32 cellular contexts compared by ENCODE assay signal in the genomic region with DNA sequence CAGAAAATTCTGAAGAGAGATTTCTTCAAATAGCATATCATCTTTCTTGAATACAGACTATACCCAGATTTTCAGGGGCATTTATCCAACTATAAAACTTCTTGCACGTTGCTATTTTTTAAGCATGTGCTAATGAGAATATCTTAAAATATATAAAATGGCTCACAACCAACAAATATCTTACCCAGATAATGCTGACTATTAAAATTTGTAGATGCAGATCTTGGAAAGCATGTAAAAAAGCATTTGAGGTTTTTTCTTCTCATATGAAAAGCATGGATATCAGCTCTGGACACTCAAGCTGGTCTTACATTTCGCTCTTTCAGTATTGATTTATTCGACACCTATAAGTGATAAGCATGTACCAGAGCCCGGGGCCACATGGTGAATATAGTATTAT.
"Had no signal": no experiment of that assay in that cellular context is flagged by ENCODE, and none has a peak within 500 bp of the region (broad histone marks: within the 10 kb centered on the region; RNA-seq: fewer than 3 reads in every experiment).

No MANE protein-coding gene starts in this region.

- H3K4me3 Mint-ChIP-seq: naive thymus-derived CD8-positive, alpha-beta T cell; natural killer cell treated with Interleukin-12 subunit alpha and Interleukin-12 subunit beta and Interleukin-15 and Interleukin-18, amount 100 ng/mL, for 72 hours; nephron progenitor cell; neural crest cell; stimulated activated memory B cell treated with anti-CD40 and anti-IgM and Interleukin-4, amounts not matched to agents 10 μg/mL and 1 μg/mL and 100 μg/mL, for 72 hours; stimulated activated naive CD8-positive, alpha-beta T cell treated with anti-CD3 and anti-CD28 coated beads, Interleukin-15, amount 100 ng/mL, for 72 hours; type B pancreatic cell had no signal

- H3K27ac ChIP-seq: neutrophil, parathyroid adenoma, psoas muscle, skin epidermis, spleen, suprapubic skin, testis, tibial artery, transverse colon, upper lobe of right lung, uterus had no signal

- H3K4me2 ChIP-seq: smooth muscle cell had no signal

- H3K4me1 ChIP-seq: parathyroid adenoma, psoas muscle, spleen, suprapubic skin, testis, tibial artery, transverse colon, upper lobe of right lung, uterus had no signal

- H3K27me3 ChIP-seq: neutrophil, spleen, suprapubic skin, testis, tibial artery, transverse colon, upper lobe of right lung, uterus had no signal

- H2AFZ ChIP-seq: parathyroid adenoma had no signal

- H3K79me2 ChIP-seq: parathyroid adenoma had no signal

- DNase-seq: naive thymus-derived CD8-positive, alpha-beta T cell; nephron progenitor cell; nucleus accumbens; posterior cingulate gyrus; psoas muscle; right cardiac atrium; spleen; stimulated activated CD4-positive, alpha-beta T cell treated with anti-CD3 and anti-CD28 coated beads, Interleukin-12 subunit alpha, Interleukin-12 subunit beta, amount 100 ng/mL, for 4 hours; stimulated activated CD4-positive, alpha-beta T cell treated with anti-CD3 and anti-CD28 coated beads, Interleukin-1b, Interleukin-23, amount 100 ng/mL, for 48 hours; stimulated activated CD4-positive, alpha-beta T cell treated with anti-CD3 and anti-CD28 coated beads, Interleukin-4, amount 100 ng/mL, for 1 hour; stimulated activated CD4-positive, alpha-beta T cell treated with anti-CD3 and anti-CD28 coated beads, Interleukin-4, amount 100 ng/mL, for 4 hours; stimulated activated CD8-positive, alpha-beta memory T cell treated with anti-CD3 and anti-CD28 coated beads, Interleukin-4, amount 100 ng/mL, for 48 hours; stimulated activated naive CD4-positive, alpha-beta T cell; stimulated activated naive CD8-positive, alpha-beta T cell treated with anti-CD3 and anti-CD28 coated beads, Interleukin-15, amount 100 ng/mL, for 72 hours; stimulated activated naive CD8-positive, alpha-beta T cell treated with anti-CD3 and anti-CD28 coated beads, Interleukin-15, Interleukin-2, amounts not matched to agents 100 U/mL and 50 U/mL, for 24 hours; substantia nigra; testis; tibial artery; transverse colon; upper lobe of right lung; uterus had no signal

- H3K36me3 Mint-ChIP-seq: naive thymus-derived CD8-positive, alpha-beta T cell; stimulated activated memory B cell treated with anti-CD40 and anti-IgM and Interleukin-4, amounts not matched to agents 10 μg/mL and 1 μg/mL and 100 μg/mL, for 72 hours; type B pancreatic cell had no signal

- H3K9me3 ChIP-seq: neutrophil, psoas muscle, spleen, suprapubic skin, testis, tibial artery, transverse colon, upper lobe of right lung, uterus had no signal

- H3K9me3 Mint-ChIP-seq: nephron progenitor cell; neural crest cell; stimulated activated memory B cell treated with anti-CD40 and anti-IgM and Interleukin-4, amounts not matched to agents 10 μg/mL and 1 μg/mL and 100 μg/mL, for 72 hours; type B pancreatic cell had no signal

- H3K36me3 ChIP-seq: neutrophil, spleen, suprapubic skin, tibial artery, transverse colon, upper lobe of right lung, uterus had no signal

- H3K4me1 Mint-ChIP-seq: naive thymus-derived CD8-positive, alpha-beta T cell; nephron progenitor cell; neural crest cell; stimulated activated memory B cell treated with anti-CD40 and anti-IgM and Interleukin-4, amounts not matched to agents 10 μg/mL and 1 μg/mL and 100 μg/mL, for 72 hours; stimulated activated naive CD8-positive, alpha-beta T cell treated with anti-CD3 and anti-CD28 coated beads, Interleukin-15, amount 100 ng/mL, for 72 hours had no signal

- H3K27me3 Mint-ChIP-seq: naive thymus-derived CD8-positive, alpha-beta T cell; natural killer cell treated with Interleukin-12 subunit alpha and Interleukin-12 subunit beta and Interleukin-15 and Interleukin-18, amount 100 ng/mL, for 72 hours; progenitor cell of endocrine pancreas; stimulated activated memory B cell treated with anti-CD40 and anti-IgM and Interleukin-4, amounts not matched to agents 10 μg/mL and 1 μg/mL and 100 μg/mL, for 72 hours; stimulated activated naive CD8-positive, alpha-beta T cell treated with anti-CD3 and anti-CD28 coated beads, Interleukin-15, amount 100 ng/mL, for 72 hours; type B pancreatic cell had no signal

- H3K4me3 ChIP-seq: psoas muscle, skin epidermis, smooth muscle cell, spleen, suprapubic skin, testis, tibial artery, transverse colon, upper lobe of right lung, uterus had no signal

- H3K27ac Mint-ChIP-seq: naive thymus-derived CD8-positive, alpha-beta T cell; natural killer cell treated with Interleukin-12 subunit alpha and Interleukin-12 subunit beta and Interleukin-15 and Interleukin-18, amount 100 ng/mL, for 72 hours; nephron progenitor cell; progenitor cell of endocrine pancreas; stimulated activated memory B cell treated with anti-CD40 and anti-IgM and Interleukin-4, amounts not matched to agents 10 μg/mL and 1 μg/mL and 100 μg/mL, for 72 hours; stimulated activated naive CD8-positive, alpha-beta T cell treated with anti-CD3 and anti-CD28 coated beads, Interleukin-15, amount 100 ng/mL, for 72 hours; type B pancreatic cell had no signal

- ATAC-seq: naive thymus-derived CD8-positive, alpha-beta T cell; natural killer cell treated with Interleukin-12 subunit alpha and Interleukin-12 subunit beta and Interleukin-15 and Interleukin-18, amount 100 ng/mL, for 72 hours; psoas muscle; right cardiac atrium; sciatic nerve; stimulated activated memory B cell treated with anti-CD40 and anti-IgM and Interleukin-4, amounts not matched to agents 10 μg/mL and 1 μg/mL and 100 μg/mL, for 72 hours; stimulated activated naive CD8-positive, alpha-beta T cell treated with anti-CD3 and anti-CD28 coated beads, Interleukin-15, amount 100 ng/mL, for 72 hours; stimulated activated naive CD8-positive, alpha-beta T cell treated with anti-CD3 and anti-CD28 coated beads, Interleukin-15, Interleukin-2, amounts not matched to agents 100 U/mL and 50 U/mL, for 24 hours; upper lobe of right lung had no signal
